ENCODE assay signal across 9 cellular contexts in the genomic region with DNA sequence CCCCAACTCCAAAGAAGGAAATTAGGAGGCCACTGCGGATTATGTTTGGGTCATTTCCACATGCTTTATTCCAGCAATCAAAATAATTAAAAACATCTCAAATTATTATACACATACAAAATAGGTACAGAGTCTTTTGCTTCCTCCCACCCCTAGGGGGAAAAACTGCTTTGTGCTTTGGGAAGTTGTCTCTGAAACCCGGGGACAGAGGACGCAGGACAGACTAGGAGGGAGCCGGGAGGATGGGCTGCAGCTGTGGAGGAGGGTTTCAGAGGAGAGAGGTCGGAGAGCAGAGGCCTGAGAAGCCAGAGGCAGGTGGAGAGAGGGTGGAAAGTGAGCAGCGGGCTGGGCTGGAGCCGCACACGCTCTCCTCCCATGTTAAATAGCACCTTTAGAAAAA. TPM values are rescaled to one million over a fixed set of nuclear protein-coding genes. Genes with fewer than 3 reads are reported as not detected.
A peak's percentile ranks its signal among the peaks of the same experiment; 100 is the strongest.
DNase-seq lines count a peak whose midpoint lies in the region; ATAC-seq and TF ChIP-seq lines count a peak whose summit lies in the region.
"Had no signal": no experiment of that assay in that cellular context is flagged by ENCODE, and none has a peak within 500 bp of the region (broad histone marks: within the 10 kb centered on the region; RNA-seq: fewer than 3 reads in every experiment).

No MANE protein-coding gene starts in this region.

- no peak overlapping the region for H3K4me3 ChIP-seq in urinary bladder (ENCODE audit: low read depth, low read length)

- peak overlapping the region; percentile 75 for H3K27ac ChIP-seq in urinary bladder (ENCODE audit: low read depth)

- H3K36me3 Mint-ChIP-seq in activated CD8-positive, alpha-beta T cell treated with anti-CD3 and anti-CD28 coated beads for 36 hours (ENCODE audit: low read depth): no peaks in the 10 kb centered on the region
- H3K36me3 Mint-ChIP-seq: activated naive CD4-positive, alpha-beta T cell treated with anti-CD3 and anti-CD28 coated beads, Interleukin-2, amount 50 U/mL, for 72 hours had no signal

- H3K36me3 ChIP-seq in urinary bladder (ENCODE audit: insufficient read depth): no peaks in the 10 kb centered on the region

- no peaks in the 10 kb centered on the region for H3K27me3 Mint-ChIP-seq in activated CD8-positive, alpha-beta T cell treated with anti-CD3 and anti-CD28 coated beads for 36 hours

- no peaks in the 10 kb centered on the region for H3K4me1 ChIP-seq in urinary bladder (ENCODE audit: insufficient read depth)

- H3K4me3 Mint-ChIP-seq in activated CD8-positive, alpha-beta T cell treated with anti-CD3 and anti-CD28 coated beads for 36 hours: peak overlapping the region; percentile 36

- no peak for ATAC-seq in Right ventricle myocardium superior (ENCODE audit: poor library complexity)
- ATAC-seq in activated CD8-positive, alpha-beta T cell treated with anti-CD3 and anti-CD28 coated beads for 36 hours: no peak

- H3K4me1 Mint-ChIP-seq in activated CD8-positive, alpha-beta T cell treated with anti-CD3 and anti-CD28 coated beads for 36 hours (ENCODE audit: low read depth): peaks cover 12% of the 10 kb centered on the region

- TF ChIP-seq CTCF in activated CD8-positive, alpha-beta T cell treated with anti-CD3 and anti-CD28 coated beads for 36 hours (IDR thresholded peaks at IDR 0.05): no peak
- TF ChIP-seq CTCF in GM10248 (IDR thresholded peaks at IDR 0.05; ENCODE audit: control extremely low read depth, extremely low read depth, low read depth, missing control alignments): no peak

- peak; percentile 36 for DNase-seq in Right ventricle myocardium superior
- no peak for DNase-seq in cardiac septum (ENCODE audit: low spot score)
- DNase-seq in activated CD8-positive, alpha-beta T cell treated with anti-CD3 and anti-CD28 coated beads for 36 hours: no peak
- peak; percentile 62 for DNase-seq in iPS-NIHi7 (ENCODE audit: extremely low spot score)
- no peak for DNase-seq in stimulated activated CD4-positive, alpha-beta T cell treated with anti-CD3 and anti-CD28 coated beads, Interleukin-1b, Interleukin-23, amount 100 ng/mL, for 48 hours
- DNase-seq in GM10248 (ENCODE audit: extremely low spot score): no peak
- no peak for DNase-seq in NCI-H226

- CTCF ChIA-PET in activated CD8-positive, alpha-beta T cell treated with anti-CD3 and anti-CD28 coated beads for 36 hours (lab: Charles Lee): no interaction called here
- CTCF ChIA-PET in GM10248 (lab: Yijun Ruan, JAX): interaction anchor here (2.3 kb wide), 1 partner anchor 15 kb away, joined by 8 read pairs; no protein-coding TSS in a partner anchor

- POLR2A ChIA-PET in activated CD8-positive, alpha-beta T cell treated with anti-CD3 and anti-CD28 coated beads for 36 hours (lab: Charles Lee): no interaction called here
- POLR2A ChIA-PET in GM10248 (lab: Yijun Ruan, JAX): no interaction called here

- no peaks in the 10 kb centered on the region for H3K9me3 Mint-ChIP-seq in activated CD8-positive, alpha-beta T cell treated with anti-CD3 and anti-CD28 coated beads for 36 hours
- H3K9me3 Mint-ChIP-seq: activated naive CD4-positive, alpha-beta T cell treated with anti-CD3 and anti-CD28 coated beads, Interleukin-2, amount 50 U/mL, for 72 hours had no signal

- 30% methylated on average over 8 of the region's 8 CpGs for WGBS in urinary bladder

- intact Hi-C loops in Right ventricle myocardium superior (cut with DNase I): no loop called here
- intact Hi-C loops in cardiac septum (cut with DNase I): no loop called here
- intact Hi-C loops in activated CD8-positive, alpha-beta T cell treated with anti-CD3 and anti-CD28 coated beads for 36 hours (cut with micrococcal nuclease): no loop called here

- H3K27ac Mint-ChIP-seq in activated CD8-positive, alpha-beta T cell treated with anti-CD3 and anti-CD28 coated beads for 36 hours: no peak overlapping the region
- H3K27ac Mint-ChIP-seq: activated naive CD4-positive, alpha-beta T cell treated with anti-CD3 and anti-CD28 coated beads, Interleukin-2, amount 50 U/mL, for 72 hours had no signal

RNA-seq across cellular contexts. Expression of gene COL1A1, which starts 17.4 kb away (rescaled TPM):
- total RNA-seq in Right ventricle myocardium superior (28.1 TPM), cardiac septum (142 TPM), urinary bladder (5,262 TPM)
- 1 to 10 TPM in 1 of 2 experiments, under 1 TPM in 1; 0.92 to 1.0 TPM for total RNA-seq in activated CD8-positive, alpha-beta T cell treated with anti-CD3 and anti-CD28 coated beads for 36 hours
- polyA plus RNA-seq in urinary bladder: 802 TPM

RNA-seq across cellular contexts. Expression of gene SGCA, which starts 18.3 kb away (rescaled TPM):
- total RNA-seq in Right ventricle myocardium superior: 135 TPM
- 159 TPM for total RNA-seq in cardiac septum
- under 1 TPM in 1 of 2 experiments, not detected in 1; 0.34 TPM for total RNA-seq in activated CD8-positive, alpha-beta T cell treated with anti-CD3 and anti-CD28 coated beads for 36 hours
- total RNA-seq in urinary bladder: 15.4 TPM
- 89.1 TPM for polyA plus RNA-seq in urinary bladder

RNA-seq across cellular contexts. Expression of gene PPP1R9B, which starts 33.6 kb away (rescaled TPM):
- 35.4 TPM for total RNA-seq in Right ventricle myocardium superior
- total RNA-seq in cardiac septum: 46.1 TPM
- 10 to 100 TPM; 52.4 to 56.4 TPM for total RNA-seq in activated CD8-positive, alpha-beta T cell treated with anti-CD3 and anti-CD28 coated beads for 36 hours
- total RNA-seq in urinary bladder: 16.6 TPM
- polyA plus RNA-seq in urinary bladder: 29.6 TPM

RNA-seq across cellular contexts. Expression of gene SAMD14, which starts 54.1 kb away (rescaled TPM):
- total RNA-seq in Right ventricle myocardium superior (0.78 TPM), cardiac septum (4.4 TPM), urinary bladder (2.2 TPM)
- total RNA-seq in activated CD8-positive, alpha-beta T cell treated with anti-CD3 and anti-CD28 coated beads for 36 hours: 1 to 10 TPM in 1 of 2 experiments, under 1 TPM in 1; 0.47 to 1.3 TPM
- 3.7 TPM for polyA plus RNA-seq in urinary bladder

Comparison
In these comparisons a context has a peak if more than half of its experiments do, and no peak if none do; other contexts are left out.
1. DNase-seq: peak in Right ventricle myocardium superior (single experiment) and iPS-NIHi7 (single experiment); none in cardiac septum (single experiment), activated CD8-positive, alpha-beta T cell treated with anti-CD3 and anti-CD28 coated beads for 36 hours (single experiment), stimulated activated CD4-positive, alpha-beta T cell treated with anti-CD3 and anti-CD28 coated beads, Interleukin-1b, Interleukin-23, amount 100 ng/mL, for 48 hours (single experiment), GM10248 (single experiment) and NCI-H226 (single experiment).
2. RNA of gene COL1A1, which starts 17.4 kb away (total RNA-seq): 5,262 TPM in urinary bladder (single experiment); 142 TPM in cardiac septum (single experiment), 28.1 TPM in Right ventricle myocardium superior (single experiment) and 0.92 to 1.0 TPM in activated CD8-positive, alpha-beta T cell treated with anti-CD3 and anti-CD28 coated beads for 36 hours; every median in the first group is over 10 times any median in the second.
3. RNA of gene SGCA, which starts 18.3 kb away (total RNA-seq): 159 TPM in cardiac septum (single experiment), 135 TPM in Right ventricle myocardium superior (single experiment) and 15.4 TPM in urinary bladder (single experiment); 0.34 TPM in activated CD8-positive, alpha-beta T cell treated with anti-CD3 and anti-CD28 coated beads for 36 hours; every median in the first group is over 10 times any median in the second.